6 cellular contexts compared by ENCODE assay signal in genomic region chr11:65559951-65560537, GRCh38. TPM values are rescaled to one million over a fixed set of nuclear protein-coding genes. Genes with fewer than 3 reads are reported as not detected.
DNase-seq lines count a peak whose midpoint lies in the region; ATAC-seq and TF ChIP-seq lines count a peak whose summit lies in the region.

No MANE protein-coding gene starts in this region.

- H3K4me1 ChIP-seq in lower lobe of right lung, result peaks cover 53% of the 10 kb centered on the region

- no peak for ATAC-seq in activated CD8-positive, alpha-beta T cell treated with anti-CD3 and anti-CD28 coated beads for 36 hours
- ATAC-seq in lower lobe of right lung, result no peak
- no peak for ATAC-seq in HG03025 (IDR thresholded peaks at IDR 0.05; ENCODE audit: low FRiP score, unreplicated experiment)
- ATAC-seq in GM18517 (IDR thresholded peaks at IDR 0.05; ENCODE audit: unreplicated experiment), result no peak

- no peaks in the 10 kb centered on the region for H3K9me3 ChIP-seq in lower lobe of right lung

- H3K27ac Mint-ChIP-seq in HFFc6, result peak overlapping the region; percentile 90
- H3K27ac Mint-ChIP-seq in activated CD8-positive, alpha-beta T cell treated with anti-CD3 and anti-CD28 coated beads for 36 hours, result peak overlapping the region; percentile 48

- no peak overlapping the region for H3K4me3 ChIP-seq in lower lobe of right lung

- H3K36me3 Mint-ChIP-seq in HFFc6 (ENCODE audit: low read depth), result peaks cover 5% of the 10 kb centered on the region; the same call in 1 of the 2 replicates
- H3K36me3 Mint-ChIP-seq in activated CD8-positive, alpha-beta T cell treated with anti-CD3 and anti-CD28 coated beads for 36 hours (ENCODE audit: low read depth), result no peaks in the 10 kb centered on the region

- H3K27ac ChIP-seq in lower lobe of right lung, result peak overlapping the region; percentile 90

- no peaks in the 10 kb centered on the region for H3K27me3 ChIP-seq in lower lobe of right lung (ENCODE audit: low read depth)

- no peaks in the 10 kb centered on the region for H3K9me3 Mint-ChIP-seq in HFFc6
- no peaks in the 10 kb centered on the region for H3K9me3 Mint-ChIP-seq in activated CD8-positive, alpha-beta T cell treated with anti-CD3 and anti-CD28 coated beads for 36 hours

- CTCF ChIA-PET in activated CD8-positive, alpha-beta T cell treated with anti-CD3 and anti-CD28 coated beads for 36 hours (lab: Charles Lee), result interaction anchor here (2.6 to 6.0 kb wide), 2 partner anchors 12 to 19 kb away, joined by 13 to 34 read pairs; partner anchors contain the start of genes FAM89B and ZNRD2

- TF ChIP-seq CTCF in HFFc6 (IDR thresholded peaks at IDR 0.05), result no peak
- no peak for TF ChIP-seq CTCF in activated CD8-positive, alpha-beta T cell treated with anti-CD3 and anti-CD28 coated beads for 36 hours (IDR thresholded peaks at IDR 0.05)
- TF ChIP-seq CTCF in lower lobe of right lung (IDR thresholded peaks at IDR 0.05), result no peak

- DNase-seq in HFFc6 (peak; percentile 65), lower lobe of right lung (no peak), NK-92 (lab: John Stamatoyannopoulos, UW; ENCODE audit: unreplicated experiment) (no peak)
- no peak for DNase-seq in activated CD8-positive, alpha-beta T cell treated with anti-CD3 and anti-CD28 coated beads for 36 hours

- H3K36me3 ChIP-seq in lower lobe of right lung, result no peaks in the 10 kb centered on the region

- peaks cover 59% of the 10 kb centered on the region for H3K4me1 Mint-ChIP-seq in HFFc6 (ENCODE audit: low read depth)
- peaks cover 54% of the 10 kb centered on the region for H3K4me1 Mint-ChIP-seq in activated CD8-positive, alpha-beta T cell treated with anti-CD3 and anti-CD28 coated beads for 36 hours (ENCODE audit: low read depth)

- no peaks in the 10 kb centered on the region; the same call in 1 of the 2 replicates for H3K27me3 Mint-ChIP-seq in HFFc6 (ENCODE audit: insufficient read depth)
- no peaks in the 10 kb centered on the region for H3K27me3 Mint-ChIP-seq in activated CD8-positive, alpha-beta T cell treated with anti-CD3 and anti-CD28 coated beads for 36 hours

- POLR2A ChIA-PET in activated CD8-positive, alpha-beta T cell treated with anti-CD3 and anti-CD28 coated beads for 36 hours (lab: Charles Lee), result interaction anchor here (0.9 to 4.1 kb wide), 13 partner anchors 9 to 141 kb away, joined by 3 to 19 read pairs (median 3); partner anchors contain the start of genes MALAT1, SCYL1 and ZNRD2

- peak overlapping the region; percentile 57 for H3K4me3 Mint-ChIP-seq in HFFc6
- no peak overlapping the region for H3K4me3 Mint-ChIP-seq in activated CD8-positive, alpha-beta T cell treated with anti-CD3 and anti-CD28 coated beads for 36 hours

- intact Hi-C loops in activated CD8-positive, alpha-beta T cell treated with anti-CD3 and anti-CD28 coated beads for 36 hours (cut with micrococcal nuclease), result no loop called here
- intact Hi-C loops in lower lobe of right lung (cut with DNase I), result no loop called here

RNA-seq across cellular contexts. Expression of gene LTBP3, which starts 1.9 kb away (rescaled TPM):
- 10 to 100 TPM; 64.0 to 78.1 (median 66.0) TPM for total RNA-seq in HFFc6 (2021; fragmentation: NEBNext Ultra II Directional; extraction: Animal tissue kit (Norgen Biotek cat#: 25700))
- total RNA-seq in activated CD8-positive, alpha-beta T cell treated with anti-CD3 and anti-CD28 coated beads for 36 hours, result 10 to 100 TPM; 55.4 to 56.0 TPM
- total RNA-seq in lower lobe of right lung, result 98.7 TPM

RNA-seq across cellular contexts. Expression of gene ZNRD2, which starts 10.2 kb away (rescaled TPM):
- 10 to 100 TPM; 57.7 to 72.0 (median 64.3) TPM for total RNA-seq in HFFc6 (2021; fragmentation: NEBNext Ultra II Directional; extraction: Animal tissue kit (Norgen Biotek cat#: 25700))
- 10 to 100 TPM; 54.3 to 54.7 TPM for total RNA-seq in activated CD8-positive, alpha-beta T cell treated with anti-CD3 and anti-CD28 coated beads for 36 hours
- total RNA-seq in lower lobe of right lung, result 25.1 TPM

RNA-seq across cellular contexts. Expression of gene FAM89B, which starts 12.3 kb away (rescaled TPM):
- 10 to 100 TPM; 40.9 to 52.8 (median 43.7) TPM for total RNA-seq in HFFc6 (2021; fragmentation: NEBNext Ultra II Directional; extraction: Animal tissue kit (Norgen Biotek cat#: 25700))
- 10 to 100 TPM; 12.7 to 16.0 TPM for total RNA-seq in activated CD8-positive, alpha-beta T cell treated with anti-CD3 and anti-CD28 coated beads for 36 hours
- total RNA-seq in lower lobe of right lung, result 48.6 TPM

RNA-seq across cellular contexts. Expression of gene EHBP1L1, which starts 15.8 kb away (rescaled TPM):
- total RNA-seq in HFFc6 (2021; fragmentation: NEBNext Ultra II Directional; extraction: Animal tissue kit (Norgen Biotek cat#: 25700)), result 10 to 100 TPM; 47.5 to 69.3 (median 61.3) TPM
- 10 to 100 TPM; 94.0 to 99.4 TPM for total RNA-seq in activated CD8-positive, alpha-beta T cell treated with anti-CD3 and anti-CD28 coated beads for 36 hours
- total RNA-seq in lower lobe of right lung, result 110 TPM

RNA-seq across cellular contexts. Expression of gene SCYL1, which starts 35.2 kb away (rescaled TPM):
- 100 to 1,000 TPM; 120 to 137 (median 126) TPM for total RNA-seq in HFFc6 (2021; fragmentation: NEBNext Ultra II Directional; extraction: Animal tissue kit (Norgen Biotek cat#: 25700))
- 10 to 100 TPM; 71.5 to 76.8 TPM for total RNA-seq in activated CD8-positive, alpha-beta T cell treated with anti-CD3 and anti-CD28 coated beads for 36 hours
- total RNA-seq in lower lobe of right lung, result 61.2 TPM
